Comparison of ENCODE assay signal across 12 cellular contexts in genomic region chr5:151284392-151284967, GRCh38. TPM values are rescaled to one million over a fixed set of nuclear protein-coding genes. Genes with fewer than 3 reads are reported as not detected.
DNase-seq lines count a peak whose midpoint lies in the region; TF ChIP-seq lines count a peak whose summit lies in the region.
"Had no signal": no experiment of that assay in that cellular context is flagged by ENCODE, and none has a peak within 500 bp of the region (broad histone marks: within the 10 kb centered on the region; RNA-seq: fewer than 3 reads in every experiment).

No MANE protein-coding gene starts in this region.

- no peak overlapping the region for H3K4me2 ChIP-seq in OCI-LY1 (ENCODE audit: low read length)

- H3K27me3 ChIP-seq in BE2C (no peaks in the 10 kb centered on the region; the same call in 1 of the 2 replicates), OCI-LY1 (ENCODE audit: insufficient read depth, low read length) (no peaks in the 10 kb centered on the region)

- no peaks in the 10 kb centered on the region for H3K4me1 ChIP-seq in BE2C
- no peaks in the 10 kb centered on the region for H3K4me1 ChIP-seq in OCI-LY1 (ENCODE audit: insufficient read depth, low read length, severe bottlenecking)

- DNase-seq in BE2C, result no peak
- no peak for DNase-seq in fibroblast of villous mesenchyme (ENCODE audit: low read depth)
- no peak for DNase-seq in NCI-H1092 (lab: John Stamatoyannopoulos, UW)
- DNase-seq in RPMI8226, result no peak
- no peak for DNase-seq in stimulated activated naive CD4-positive, alpha-beta T cell (lab: John Stamatoyannopoulos, UW)
- no peak for DNase-seq in GM19238 (ENCODE audit: insufficient read length, low spot score)
- DNase-seq: activated B cell treated with CpG ODN at 0.5 μM for 24 hours; activated naive CD4-positive, alpha-beta T cell treated with Interleukin-2 at 50 U/mL for 16 hours; left cardiac atrium; posterior cingulate gyrus had no signal

- TF ChIP-seq CTCF in BE2C (IDR thresholded peaks at IDR 0.05; ENCODE audit: low read depth, low read length) (peak; percentile 34; the same call in 1 of the 2 replicates), GM12875 (IDR thresholded peaks at IDR 0.05; ENCODE audit: borderline replicate concordance, insufficient read depth, low read depth, low read length) (peak; percentile 50; the same call in 1 of the 2 replicates), OCI-LY1 (IDR thresholded peaks at IDR 0.05; ENCODE audit: low read length) (peak; percentile 67), fibroblast of villous mesenchyme (IDR thresholded peaks at IDR 0.05; ENCODE audit: insufficient read depth, low read depth, low read length) (peak; percentile 28)

- H3K9me3 ChIP-seq in BE2C (no peaks in the 10 kb centered on the region), OCI-LY1 (ENCODE audit: low read length) (no peaks in the 10 kb centered on the region)

- H3K9me2 ChIP-seq in OCI-LY1 (ENCODE audit: low read depth, low read length), result no peaks in the 10 kb centered on the region

- no peaks in the 10 kb centered on the region for H4K20me1 ChIP-seq in OCI-LY1 (ENCODE audit: insufficient read depth, low read length)

- H3K4me3 ChIP-seq in BE2C (ENCODE audit: low read depth, low read length) (no peak overlapping the region), GM12875 (ENCODE audit: low read depth, low read length) (no peak overlapping the region), OCI-LY1 (ENCODE audit: low read depth, low read length, poor library complexity, severe bottlenecking) (no peak overlapping the region), fibroblast of villous mesenchyme (ENCODE audit: low read depth, low read length) (no peak overlapping the region)

- no peaks in the 10 kb centered on the region for H3K79me2 ChIP-seq in OCI-LY1 (ENCODE audit: insufficient read depth, low read length)

- H2AFZ ChIP-seq in OCI-LY1 (ENCODE audit: low read length), result no peak overlapping the region

- H3K36me3 ChIP-seq in BE2C (no peaks in the 10 kb centered on the region), OCI-LY1 (ENCODE audit: insufficient read depth, low read length) (no peaks in the 10 kb centered on the region)

- no peaks in the 10 kb centered on the region for H3F3A ChIP-seq in OCI-LY1 (ENCODE audit: insufficient read depth, low read length)

- no peak overlapping the region for H3K27ac ChIP-seq in OCI-LY1 (ENCODE audit: low read depth, low read length, poor library complexity, severe bottlenecking)

- H3K9ac ChIP-seq in OCI-LY1 (ENCODE audit: low read length), result no peak overlapping the region

RNA-seq across cellular contexts. Expression of gene SLC36A3, which starts 19.1 kb away (rescaled TPM):
- not detected for polyA plus RNA-seq in BE2C (2012; ENCODE audit: insufficient read depth, insufficient read length, low read depth)
- total RNA-seq in fibroblast of villous mesenchyme, result not detected in 2 replicates
- total RNA-seq: activated B cell treated with CpG ODN at 0.5 μM for 24 hours, left cardiac atrium had no signal

RNA-seq across cellular contexts. Expression of gene GM2A, which starts 31.5 kb away (rescaled TPM):
- 2.5 TPM for polyA plus RNA-seq in BE2C (2012; ENCODE audit: insufficient read depth, insufficient read length, low read depth)
- total RNA-seq in fibroblast of villous mesenchyme, result 18.7 and 28.1 TPM in 2 replicates
